1 cellular context compared by ENCODE assay signal in the genomic region with DNA sequence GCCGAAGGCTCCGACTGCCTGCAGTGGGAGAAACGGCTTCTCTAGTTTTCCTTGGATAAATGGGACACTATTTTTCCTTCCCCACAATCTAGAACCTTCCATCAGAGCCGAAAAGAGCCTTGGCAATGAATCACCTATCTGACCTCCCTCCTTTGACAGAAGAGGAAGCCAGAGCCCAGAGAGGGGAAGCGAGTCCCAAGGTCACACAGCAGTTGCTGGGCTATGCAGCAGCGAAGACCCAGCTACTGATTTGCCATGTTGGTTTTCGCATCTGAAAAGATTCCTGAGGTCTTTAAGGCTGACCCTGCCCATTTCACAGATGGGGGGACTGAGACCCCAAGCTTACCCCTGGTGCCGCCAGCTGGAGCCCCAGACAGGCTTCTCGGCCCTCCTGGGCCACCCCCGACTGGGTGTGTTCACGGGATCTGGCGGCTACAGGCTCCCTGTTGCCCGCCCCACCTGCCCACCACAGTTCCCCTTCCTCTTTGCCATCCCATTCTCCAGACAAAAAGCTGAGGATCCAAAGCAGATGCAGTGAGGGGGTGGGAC.
TF ChIP-seq lines count a peak whose summit lies in the region.

No MANE protein-coding gene starts in this region.

TF ChIP-seq in neural cell, 6 proteins besides CTCF, POLR2A, EP300 and RAD21:
- no peak for TF ChIP-seq MXI1 (conservative IDR thresholded peaks at IDR 0.05; ENCODE audit: poor library complexity, severe bottlenecking)
- TF ChIP-seq EZH2 (IDR thresholded peaks at IDR 0.05; ENCODE audit: borderline replicate concordance, insufficient read depth, low read length, poor library complexity, severe bottlenecking): no peak
- no peak for TF ChIP-seq POLR2AphosphoS5 (IDR thresholded peaks at IDR 0.05)
- TF ChIP-seq, protein P1, sequence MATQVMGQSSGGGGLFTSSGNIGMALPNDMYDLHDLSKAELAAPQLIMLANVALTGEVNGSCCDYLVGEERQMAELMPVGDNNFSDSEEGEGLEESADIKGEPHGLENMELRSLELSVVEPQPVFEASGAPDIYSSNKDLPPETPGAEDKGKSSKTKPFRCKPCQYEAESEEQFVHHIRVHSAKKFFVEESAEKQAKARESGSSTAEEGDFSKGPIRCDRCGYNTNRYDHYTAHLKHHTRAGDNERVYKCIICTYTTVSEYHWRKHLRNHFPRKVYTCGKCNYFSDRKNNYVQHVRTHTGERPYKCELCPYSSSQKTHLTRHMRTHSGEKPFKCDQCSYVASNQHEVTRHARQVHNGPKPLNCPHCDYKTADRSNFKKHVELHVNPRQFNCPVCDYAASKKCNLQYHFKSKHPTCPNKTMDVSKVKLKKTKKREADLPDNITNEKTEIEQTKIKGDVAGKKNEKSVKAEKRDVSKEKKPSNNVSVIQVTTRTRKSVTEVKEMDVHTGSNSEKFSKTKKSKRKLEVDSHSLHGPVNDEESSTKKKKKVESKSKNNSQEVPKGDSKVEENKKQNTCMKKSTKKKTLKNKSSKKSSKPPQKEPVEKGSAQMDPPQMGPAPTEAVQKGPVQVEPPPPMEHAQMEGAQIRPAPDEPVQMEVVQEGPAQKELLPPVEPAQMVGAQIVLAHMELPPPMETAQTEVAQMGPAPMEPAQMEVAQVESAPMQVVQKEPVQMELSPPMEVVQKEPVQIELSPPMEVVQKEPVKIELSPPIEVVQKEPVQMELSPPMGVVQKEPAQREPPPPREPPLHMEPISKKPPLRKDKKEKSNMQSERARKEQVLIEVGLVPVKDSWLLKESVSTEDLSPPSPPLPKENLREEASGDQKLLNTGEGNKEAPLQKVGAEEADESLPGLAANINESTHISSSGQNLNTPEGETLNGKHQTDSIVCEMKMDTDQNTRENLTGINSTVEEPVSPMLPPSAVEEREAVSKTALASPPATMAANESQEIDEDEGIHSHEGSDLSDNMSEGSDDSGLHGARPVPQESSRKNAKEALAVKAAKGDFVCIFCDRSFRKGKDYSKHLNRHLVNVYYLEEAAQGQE (IDR thresholded peaks at IDR 0.05; ENCODE audit: borderline replicate concordance): no peak
- no peak for TF ChIP-seq SMC3 (conservative IDR thresholded peaks at IDR 0.05; ENCODE audit: poor library complexity)
